ENCODE assay signal across 14 cellular contexts in genomic region chr15:65917407-65917756, GRCh38. TPM values are rescaled to one million over a fixed set of nuclear protein-coding genes. Genes with fewer than 3 reads are reported as not detected.
A peak's percentile ranks its signal among the peaks of the same experiment; 100 is the strongest.
DNase-seq lines count a peak whose midpoint lies in the region; ATAC-seq and TF ChIP-seq lines count a peak whose summit lies in the region.
"Had no signal": no experiment of that assay in that cellular context is flagged by ENCODE, and none has a peak within 500 bp of the region (broad histone marks: within the 10 kb centered on the region; RNA-seq: fewer than 3 reads in every experiment).

No MANE protein-coding gene starts in this region.

- DNase-seq in cardiac septum (ENCODE audit: low spot score) = peak; percentile 56
- DNase-seq in left ventricle myocardium superior = no peak
- no peak for DNase-seq in activated CD8-positive, alpha-beta T cell treated with anti-CD3 and anti-CD28 coated beads, Interleukin-2, amount 10 ng/mL, durations not matched to agents 7 days and 5 days
- DNase-seq in stimulated activated naive B cell treated with anti-CD40 and anti-IgM and Interleukin-4, amounts not matched to agents 10 μg/mL and 1 μg/mL and 100 μg/mL, for 72 hours = no peak
- no peak for DNase-seq in RWPE1 (ENCODE audit: low spot score)
- no peak for DNase-seq in HUDEP-2 (lab: John Stamatoyannopoulos, UW; ENCODE audit: unreplicated experiment in 76 of 76)
- DNase-seq in stimulated activated naive CD4-positive, alpha-beta T cell (lab: John Stamatoyannopoulos, UW) = no peak
- DNase-seq: effector CD4-positive, alpha-beta T cell; EL; KG1; NCI-H1105; NCI-H82 had no signal

- intact Hi-C loops in cardiac septum (cut with DNase I) = loop anchor here (5.0 to 10.0 kb wide), 2 partner anchors 267 to 375 kb away; partner anchors contain the start of gene DIS3L
- intact Hi-C loops in left ventricle myocardium superior (cut with micrococcal nuclease) = loop anchor here (10.0 kb wide), 1 partner anchor 367 kb away; no protein-coding TSS in a partner anchor

- TF ChIP-seq CTCF in RWPE1 (conservative IDR thresholded peaks at IDR 0.05; ENCODE audit: low read depth) = no peak

- H3K9me3 Mint-ChIP-seq in activated CD8-positive, alpha-beta T cell treated with anti-CD3 and anti-CD28 coated beads, Interleukin-2, amount 10 ng/mL, durations not matched to agents 7 days and 5 days (ENCODE audit: insufficient read depth) = no peaks in the 10 kb centered on the region
- H3K9me3 Mint-ChIP-seq in stimulated activated naive B cell treated with anti-CD40 and anti-IgM and Interleukin-4, amounts not matched to agents 10 μg/mL and 1 μg/mL and 100 μg/mL, for 72 hours = no peaks in the 10 kb centered on the region

- CTCF ChIA-PET in activated CD8-positive, alpha-beta T cell treated with anti-CD3 and anti-CD28 coated beads, Interleukin-2, amount 10 ng/mL, durations not matched to agents 7 days and 5 days (lab: Charles Lee) = interaction anchor here (0.6 to 1.6 kb wide), 5 partner anchors 13 to 275 kb away, joined by 3 to 5 read pairs (median 4); partner anchors contain the start of gene RAB11A
- CTCF ChIA-PET in RWPE1 (lab: Yijun Ruan, JAX) = interaction anchor here (1.0 kb wide), 2 partner anchors 35 to 129 kb away, joined by 3 read pairs; no protein-coding TSS in a partner anchor

- H3K27ac ChIP-seq in RWPE1 = no peak overlapping the region
- H3K27ac ChIP-seq: cardiac muscle cell had no signal

- H3K27me3 Mint-ChIP-seq in activated CD8-positive, alpha-beta T cell treated with anti-CD3 and anti-CD28 coated beads, Interleukin-2, amount 10 ng/mL, durations not matched to agents 7 days and 5 days (ENCODE audit: low read depth) = no peaks in the 10 kb centered on the region
- no peaks in the 10 kb centered on the region for H3K27me3 Mint-ChIP-seq in stimulated activated naive B cell treated with anti-CD40 and anti-IgM and Interleukin-4, amounts not matched to agents 10 μg/mL and 1 μg/mL and 100 μg/mL, for 72 hours

- no peaks in the 10 kb centered on the region for H3K36me3 Mint-ChIP-seq in activated CD8-positive, alpha-beta T cell treated with anti-CD3 and anti-CD28 coated beads, Interleukin-2, amount 10 ng/mL, durations not matched to agents 7 days and 5 days (ENCODE audit: low read depth)
- peaks cover 0 to 9% of the 10 kb centered on the region in 2 donors for H3K36me3 Mint-ChIP-seq in stimulated activated naive B cell treated with anti-CD40 and anti-IgM and Interleukin-4, amounts not matched to agents 10 μg/mL and 1 μg/mL and 100 μg/mL, for 72 hours

- ATAC-seq in left ventricle myocardium superior (no peak), HG02678 (IDR thresholded peaks at IDR 0.05; ENCODE audit: unreplicated experiment) (peak; percentile 4)
- peak; percentile 23 for ATAC-seq in activated CD8-positive, alpha-beta T cell treated with anti-CD3 and anti-CD28 coated beads, Interleukin-2, amount 10 ng/mL, durations not matched to agents 7 days and 5 days
- peak in 1 of 2 donors; percentile 54 for ATAC-seq in stimulated activated naive B cell treated with anti-CD40 and anti-IgM and Interleukin-4, amounts not matched to agents 10 μg/mL and 1 μg/mL and 100 μg/mL, for 72 hours (replicated peaks)

- peaks cover 17% of the 10 kb centered on the region for H3K4me1 Mint-ChIP-seq in activated CD8-positive, alpha-beta T cell treated with anti-CD3 and anti-CD28 coated beads, Interleukin-2, amount 10 ng/mL, durations not matched to agents 7 days and 5 days (ENCODE audit: low read depth)
- peaks cover 66 to 71% of the 10 kb centered on the region in 2 donors for H3K4me1 Mint-ChIP-seq in stimulated activated naive B cell treated with anti-CD40 and anti-IgM and Interleukin-4, amounts not matched to agents 10 μg/mL and 1 μg/mL and 100 μg/mL, for 72 hours

- H3K4me3 Mint-ChIP-seq in activated CD8-positive, alpha-beta T cell treated with anti-CD3 and anti-CD28 coated beads, Interleukin-2, amount 10 ng/mL, durations not matched to agents 7 days and 5 days = no peak overlapping the region
- peak overlapping the region; percentile 4 to 28 for H3K4me3 Mint-ChIP-seq in stimulated activated naive B cell treated with anti-CD40 and anti-IgM and Interleukin-4, amounts not matched to agents 10 μg/mL and 1 μg/mL and 100 μg/mL, for 72 hours

- POLR2A ChIA-PET in activated CD8-positive, alpha-beta T cell treated with anti-CD3 and anti-CD28 coated beads, Interleukin-2, amount 10 ng/mL, durations not matched to agents 7 days and 5 days (lab: Charles Lee) = no interaction called here
- POLR2A ChIA-PET in RWPE1 (lab: Yijun Ruan, JAX; ENCODE audit: low non-redundant PET) = no interaction called here

- no peak overlapping the region for H3K27ac Mint-ChIP-seq in activated CD8-positive, alpha-beta T cell treated with anti-CD3 and anti-CD28 coated beads, Interleukin-2, amount 10 ng/mL, durations not matched to agents 7 days and 5 days
- peak overlapping the region; percentile 93 for H3K27ac Mint-ChIP-seq in stimulated activated naive B cell treated with anti-CD40 and anti-IgM and Interleukin-4, amounts not matched to agents 10 μg/mL and 1 μg/mL and 100 μg/mL, for 72 hours

RNA-seq across cellular contexts. Expression of gene RAB11A, which starts 48.1 kb away (rescaled TPM):
- 147 TPM for total RNA-seq in cardiac septum
- 137 TPM for total RNA-seq in left ventricle myocardium superior
- 100 to 1,000 TPM; 163 to 168 TPM for total RNA-seq in activated CD8-positive, alpha-beta T cell treated with anti-CD3 and anti-CD28 coated beads, Interleukin-2, amount 10 ng/mL, durations not matched to agents 7 days and 5 days
